In the genomic region with DNA sequence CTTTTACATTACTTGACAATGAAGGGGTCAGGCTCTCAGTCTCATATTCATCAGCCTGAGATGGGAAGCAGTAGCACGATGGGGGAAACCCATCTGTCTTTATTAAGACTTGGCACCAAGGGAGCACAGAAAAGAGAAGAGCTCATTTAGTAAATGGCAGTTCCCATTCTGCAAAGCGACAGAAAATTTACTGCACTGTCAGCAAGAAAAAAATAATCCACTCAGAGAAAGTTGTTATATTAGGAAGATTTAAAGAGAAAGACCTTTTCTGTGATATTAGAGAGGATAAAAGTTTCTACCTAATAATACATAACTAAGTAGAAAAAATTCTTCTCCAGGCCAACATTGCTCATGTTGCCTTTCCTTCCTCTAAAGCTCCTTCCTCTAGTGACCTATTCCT, we compare ENCODE assay signal across 40 cellular contexts. TPM values are rescaled to one million over a fixed set of nuclear protein-coding genes. Genes with fewer than 3 reads are reported as not detected.
"Had no signal": no experiment of that assay in that cellular context is flagged by ENCODE, and none has a peak within 500 bp of the region (broad histone marks: within the 10 kb centered on the region; RNA-seq: fewer than 3 reads in every experiment).

No MANE protein-coding gene starts in this region.

- H3K9me3 ChIP-seq: adrenal gland, body of pancreas, breast epithelium, colonic mucosa, esophagus squamous epithelium, gastroesophageal sphincter, heart right ventricle had no signal

- H3K27ac Mint-ChIP-seq: activated CD4-positive, alpha-beta memory T cell treated with anti-CD3 and anti-CD28 coated beads, Interleukin-2, amount 10 ng/mL, durations not matched to agents 7 days and 5 days; activated CD4-positive, alpha-beta T cell treated with anti-CD3 and anti-CD28 coated beads for 36 hours; activated CD4-positive, alpha-beta T cell treated with anti-CD3 and anti-CD28 coated beads, Interleukin-2, amount 10 ng/mL, durations not matched to agents 24 days and 14 days; activated naive CD4-positive, alpha-beta T cell treated with anti-CD3 and anti-CD28 coated beads, Interleukin-2, amount 50 U/mL, for 24 hours; activated naive CD8-positive, alpha-beta T cell treated with anti-CD3 and anti-CD28 coated beads for 36 hours; activated naive CD8-positive, alpha-beta T cell treated with anti-CD3 and anti-CD28 coated beads, Interleukin-2, amount 50 U/mL, for 24 hours; activated T-cell treated with anti-CD3 and anti-CD28 coated beads, Interleukin-2, amount 50 U/mL, for 24 hours; activated T-cell treated with anti-CD3 and anti-CD28 coated beads, Interleukin-2, amount 50 U/mL, for 72 hours; activated T-helper 17 cell treated with anti-CD3 and anti-CD28 coated beads, Interleukin-2, amount 50 U/mL, for 72 hours had no signal

- DNase-seq: activated CD4-positive, alpha-beta memory T cell treated with anti-CD3 and anti-CD28 coated beads, Interleukin-2, amount 10 ng/mL, durations not matched to agents 7 days and 5 days; activated CD4-positive, alpha-beta T cell treated with anti-CD3 and anti-CD28 coated beads for 36 hours; activated CD4-positive, alpha-beta T cell treated with anti-CD3 and anti-CD28 coated beads, Interleukin-2, amount 10 ng/mL, durations not matched to agents 24 days and 14 days; activated CD4-positive, alpha-beta T cell treated with anti-CD3 and anti-CD28 coated beads, Interleukin-2, amount 50 U/mL, for 4 hours; activated CD4-positive, CD25-positive, alpha-beta regulatory T cell; activated CD4-positive, CD25-positive, alpha-beta regulatory T cell treated with anti-CD3 and anti-CD28 coated beads, Interleukin-2, amount 50 U/mL, for 72 hours; activated CD8-positive, alpha-beta memory T cell treated with anti-CD3 and anti-CD28 coated beads, Interleukin-2, amount 50 U/mL, for 48 hours; activated effector memory CD4-positive, alpha-beta T cell treated with Interleukin-2 at 50 U/mL for 16 hours; activated gamma-delta T cell treated with Interleukin-2 at 50 U/mL for 16 hours; activated naive CD4-positive, alpha-beta T cell treated with Interleukin-2 at 50 U/mL for 16 hours; activated naive CD8-positive, alpha-beta T cell treated with anti-CD3 and anti-CD28 coated beads for 36 hours; activated naive CD8-positive, alpha-beta T cell treated with anti-CD3 and anti-CD28 coated beads, Interleukin-2, amount 50 U/mL, for 24 hours; activated T-cell treated with anti-CD3 and anti-CD28 coated beads for 4 hours; activated T-cell treated with anti-CD3 and anti-CD28 coated beads, Interleukin-2, amount 50 U/mL, for 24 hours; activated T-cell treated with anti-CD3 and anti-CD28 coated beads, Interleukin-2, amount 50 U/mL, for 72 hours; adrenal gland; amygdala; aorta; body of pancreas; central memory CD4-positive, alpha-beta T cell; cerebellar nuclear complex; colonic mucosa; effector CD8-positive, alpha-beta T cell; esophagus squamous epithelium; foreskin melanocyte; heart right ventricle; T-helper 2 cell had no signal

- H3K4me3 ChIP-seq: adrenal gland, body of pancreas, breast epithelium, cardiac muscle cell, colonic mucosa, esophagus squamous epithelium, gastroesophageal sphincter, heart right ventricle, hepatocyte had no signal

- H3K36me3 Mint-ChIP-seq: activated naive CD4-positive, alpha-beta T cell treated with anti-CD3 and anti-CD28 coated beads, Interleukin-2, amount 50 U/mL, for 24 hours; activated naive CD8-positive, alpha-beta T cell treated with anti-CD3 and anti-CD28 coated beads for 36 hours had no signal

- H3K9me3 Mint-ChIP-seq: activated CD4-positive, alpha-beta memory T cell treated with anti-CD3 and anti-CD28 coated beads, Interleukin-2, amount 10 ng/mL, durations not matched to agents 7 days and 5 days; activated CD4-positive, alpha-beta T cell treated with anti-CD3 and anti-CD28 coated beads, Interleukin-2, amount 10 ng/mL, durations not matched to agents 24 days and 14 days; activated naive CD4-positive, alpha-beta T cell treated with anti-CD3 and anti-CD28 coated beads, Interleukin-2, amount 50 U/mL, for 24 hours; activated naive CD8-positive, alpha-beta T cell treated with anti-CD3 and anti-CD28 coated beads for 36 hours; activated naive CD8-positive, alpha-beta T cell treated with anti-CD3 and anti-CD28 coated beads, Interleukin-2, amount 50 U/mL, for 24 hours; activated T-cell treated with anti-CD3 and anti-CD28 coated beads, Interleukin-2, amount 50 U/mL, for 24 hours; activated T-cell treated with anti-CD3 and anti-CD28 coated beads, Interleukin-2, amount 50 U/mL, for 72 hours; activated T-helper 17 cell treated with anti-CD3 and anti-CD28 coated beads, Interleukin-2, amount 50 U/mL, for 72 hours had no signal

- H3K4me2 ChIP-seq: hepatocyte had no signal

- H3K4me1 ChIP-seq: adrenal gland, body of pancreas, breast epithelium, colonic mucosa, esophagus squamous epithelium, gastroesophageal sphincter, heart right ventricle had no signal

- ATAC-seq: activated CD4-positive, alpha-beta T cell treated with anti-CD3 and anti-CD28 coated beads for 36 hours; activated naive CD8-positive, alpha-beta T cell treated with anti-CD3 and anti-CD28 coated beads, Interleukin-2, amount 50 U/mL, for 24 hours; activated T-cell treated with anti-CD3 and anti-CD28 coated beads, Interleukin-2, amount 50 U/mL, for 72 hours; activated T-helper 17 cell treated with anti-CD3 and anti-CD28 coated beads, Interleukin-2, amount 50 U/mL, for 72 hours; body of pancreas; gastroesophageal sphincter; heart right ventricle had no signal

- H3K4me3 Mint-ChIP-seq: activated CD4-positive, alpha-beta memory T cell treated with anti-CD3 and anti-CD28 coated beads, Interleukin-2, amount 10 ng/mL, durations not matched to agents 7 days and 5 days; activated CD4-positive, alpha-beta T cell treated with anti-CD3 and anti-CD28 coated beads for 36 hours; activated CD4-positive, alpha-beta T cell treated with anti-CD3 and anti-CD28 coated beads, Interleukin-2, amount 10 ng/mL, durations not matched to agents 24 days and 14 days; activated naive CD4-positive, alpha-beta T cell treated with anti-CD3 and anti-CD28 coated beads, Interleukin-2, amount 50 U/mL, for 24 hours; activated naive CD8-positive, alpha-beta T cell treated with anti-CD3 and anti-CD28 coated beads for 36 hours; activated naive CD8-positive, alpha-beta T cell treated with anti-CD3 and anti-CD28 coated beads, Interleukin-2, amount 50 U/mL, for 24 hours; activated T-cell treated with anti-CD3 and anti-CD28 coated beads, Interleukin-2, amount 50 U/mL, for 24 hours; activated T-cell treated with anti-CD3 and anti-CD28 coated beads, Interleukin-2, amount 50 U/mL, for 72 hours; activated T-helper 17 cell treated with anti-CD3 and anti-CD28 coated beads, Interleukin-2, amount 50 U/mL, for 72 hours had no signal

- H3K4me1 Mint-ChIP-seq: activated CD4-positive, alpha-beta memory T cell treated with anti-CD3 and anti-CD28 coated beads, Interleukin-2, amount 10 ng/mL, durations not matched to agents 7 days and 5 days; activated CD4-positive, alpha-beta T cell treated with anti-CD3 and anti-CD28 coated beads for 36 hours; activated CD4-positive, alpha-beta T cell treated with anti-CD3 and anti-CD28 coated beads, Interleukin-2, amount 10 ng/mL, durations not matched to agents 24 days and 14 days; activated naive CD4-positive, alpha-beta T cell treated with anti-CD3 and anti-CD28 coated beads, Interleukin-2, amount 50 U/mL, for 24 hours; activated naive CD8-positive, alpha-beta T cell treated with anti-CD3 and anti-CD28 coated beads for 36 hours; activated naive CD8-positive, alpha-beta T cell treated with anti-CD3 and anti-CD28 coated beads, Interleukin-2, amount 50 U/mL, for 24 hours; activated T-helper 17 cell treated with anti-CD3 and anti-CD28 coated beads, Interleukin-2, amount 50 U/mL, for 72 hours had no signal

- H3K27me3 Mint-ChIP-seq: activated CD4-positive, alpha-beta T cell treated with anti-CD3 and anti-CD28 coated beads for 36 hours; activated naive CD4-positive, alpha-beta T cell treated with anti-CD3 and anti-CD28 coated beads, Interleukin-2, amount 50 U/mL, for 24 hours; activated naive CD8-positive, alpha-beta T cell treated with anti-CD3 and anti-CD28 coated beads for 36 hours had no signal

- H3K36me3 ChIP-seq: adrenal gland, breast epithelium, cardiac muscle cell, colonic mucosa, esophagus squamous epithelium, gastroesophageal sphincter, heart right ventricle had no signal

- H3K27ac ChIP-seq: adrenal gland, body of pancreas, breast epithelium, cardiac muscle cell, colonic mucosa, epithelial cell of prostate, esophagus squamous epithelium, gastroesophageal sphincter, heart right ventricle, hepatocyte had no signal

- H2AFZ ChIP-seq: hepatocyte had no signal

- FAIRE-seq: endometrium, endothelial cell of umbilical vein had no signal

- H3K27me3 ChIP-seq: body of pancreas, cardiac muscle cell, colonic mucosa, esophagus squamous epithelium, gastroesophageal sphincter, hepatocyte had no signal

RNA-seq across cellular contexts. Expression of a gene that starts 7.9 kb away (rescaled TPM):
- total RNA-seq: activated CD4-positive, alpha-beta memory T cell treated with anti-CD3 and anti-CD28 coated beads, Interleukin-2, amount 10 ng/mL, durations not matched to agents 7 days and 5 days; activated CD4-positive, alpha-beta T cell treated with anti-CD3 and anti-CD28 coated beads for 36 hours; activated CD4-positive, alpha-beta T cell treated with anti-CD3 and anti-CD28 coated beads, Interleukin-2, amount 10 ng/mL, durations not matched to agents 24 days and 14 days; activated naive CD8-positive, alpha-beta T cell treated with anti-CD3 and anti-CD28 coated beads for 36 hours; activated T-helper 17 cell treated with anti-CD3 and anti-CD28 coated beads, Interleukin-2, amount 50 U/mL, for 72 hours; aorta; body of pancreas; dermis microvascular lymphatic vessel endothelial cell; endothelial cell of umbilical vein; esophagus squamous epithelium; glomerular endothelial cell; heart right ventricle had no signal
- polyA plus RNA-seq: aorta, endothelial cell of umbilical vein, esophagus, fibroblast of lung, heart right ventricle had no signal
